ENCODE assay signal across 3 cellular contexts in the genomic region with DNA sequence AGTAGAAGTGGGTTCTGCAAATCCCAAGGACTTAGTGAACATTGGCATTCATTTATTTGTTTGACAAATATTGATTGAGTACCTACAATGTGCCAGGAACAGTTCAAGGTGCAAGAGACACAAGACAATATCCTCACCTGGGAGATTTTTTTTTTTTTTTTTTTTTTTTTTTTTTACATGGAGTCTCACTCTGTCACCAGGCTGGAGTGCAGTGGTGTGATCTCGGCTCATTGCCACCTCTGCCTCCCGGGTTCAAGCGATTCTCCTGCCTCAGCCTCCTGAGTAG. TPM values are rescaled to one million over a fixed set of nuclear protein-coding genes. Genes with fewer than 3 reads are reported as not detected.
"Had no signal": no experiment of that assay in that cellular context is flagged by ENCODE, and none has a peak within 500 bp of the region (broad histone marks: within the 10 kb centered on the region; RNA-seq: fewer than 3 reads in every experiment).

No MANE protein-coding gene starts in this region.

RNA-seq across cellular contexts. Expression of gene HPN, which starts 13.0 kb away (rescaled TPM):
- total RNA-seq: activated CD8-positive, alpha-beta memory T cell treated with anti-CD3 and anti-CD28 coated beads for 36 hours; NCI-H460; SK-MEL-5 had no signal
